2 cellular contexts compared by ENCODE assay signal in genomic region chr15:66613743-66614142, GRCh38.
TF ChIP-seq lines count a peak whose summit lies in the region.

No MANE protein-coding gene starts in this region.

TF ChIP-seq in HEK293, 187 proteins besides CTCF, POLR2A, EP300 and RAD21:
- TF ChIP-seq ZNF670 (tag by site-specific recombination; IDR thresholded peaks at IDR 0.05; ENCODE audit: low read depth) (no peak), ZNF341 (tag by site-specific recombination; IDR thresholded peaks at IDR 0.05; ENCODE audit: low read depth) (peak; percentile 34), PRDM10 (tag by site-specific recombination; IDR thresholded peaks at IDR 0.05) (peak; percentile 85)

TF ChIP-seq in K562, 482 proteins besides CTCF, POLR2A, EP300 and RAD21:
- TF ChIP-seq ZNF644 (tag; IDR thresholded peaks at IDR 0.05; ENCODE audit: low read depth): no peak
- TF ChIP-seq COPS2 (conservative IDR thresholded peaks at IDR 0.05): no peak
- TF ChIP-seq POLR2G (IDR thresholded peaks at IDR 0.05; ENCODE audit: low read depth, low read length): no peak
- no peak for TF ChIP-seq ZNF184 (CRISPR knock-in tag; IDR thresholded peaks at IDR 0.05)
- TF ChIP-seq BRD4 (IDR thresholded peaks at IDR 0.05): no peak
- no peak for TF ChIP-seq CUX1 (CRISPR knock-in tag; IDR thresholded peaks at IDR 0.05)
- no peak for TF ChIP-seq RERE (CRISPR knock-in tag; IDR thresholded peaks at IDR 0.05; ENCODE audit: borderline replicate concordance)
- no peak for TF ChIP-seq ZNF239 (CRISPR knock-in tag; IDR thresholded peaks at IDR 0.05)
- TF ChIP-seq ATF3 (IDR thresholded peaks at IDR 0.05): no peak
- TF ChIP-seq ATF3 (CRISPR knock-in tag; conservative IDR thresholded peaks at IDR 0.05): no peak
- TF ChIP-seq TAL1 (IDR thresholded peaks at IDR 0.05): no peak
- TF ChIP-seq ATF1 (CRISPR knock-in tag; IDR thresholded peaks at IDR 0.05): no peak
- TF ChIP-seq ATF1 (tag; IDR thresholded peaks at IDR 0.05): no peak
- TF ChIP-seq TSC22D4 (tag; IDR thresholded peaks at IDR 0.05): no peak
TF ChIP-seq in K562: peak in this region for 0.
